ENCODE assay signal across 17 cellular contexts in genomic region chr2:159096896-159097295, GRCh38.
DNase-seq lines count a peak whose midpoint lies in the region; ATAC-seq and TF ChIP-seq lines count a peak whose summit lies in the region.
"Had no signal": no experiment of that assay in that cellular context is flagged by ENCODE, and none has a peak within 500 bp of the region (broad histone marks: within the 10 kb centered on the region; RNA-seq: fewer than 3 reads in every experiment).

No MANE protein-coding gene starts in this region.

- peaks cover 34 to 63% of the 10 kb centered on the region in 2 experiments for H3K79me1 ChIP-seq in IMR-90 (ENCODE audit: low read depth in 1 of 2, low read length in 2 of 2)

- H3K36me3 ChIP-seq in IMR-90 (ENCODE audit: control insufficient read depth, insufficient read depth, low read length), result peaks cover 4% of the 10 kb centered on the region
- H3K36me3 ChIP-seq in spleen, result no peaks in the 10 kb centered on the region

- ATAC-seq in IMR-90 (ENCODE audit: low read depth) (no peak), GM19455 (IDR thresholded peaks at IDR 0.05; ENCODE audit: unreplicated experiment) (no peak)
- ATAC-seq in central memory CD8-positive, alpha-beta T cell (replicated peaks; ENCODE audit: extremely low read depth, poor library complexity, severe bottlenecking), result no peak
- ATAC-seq: mucosa of descending colon, T-helper 17 cell had no signal

- no peaks in the 10 kb centered on the region for H4K20me1 ChIP-seq in IMR-90 (ENCODE audit: insufficient read depth, low read length)

- no peak overlapping the region for H3K23ac ChIP-seq in IMR-90 (ENCODE audit: low read depth, low read length)

- H2AFZ ChIP-seq in IMR-90 (replicated peaks; ENCODE audit: low read length, poor library complexity), result no peak overlapping the region

- peaks cover 10% of the 10 kb centered on the region for H3K9me3 ChIP-seq in IMR-90 (ENCODE audit: control insufficient read depth, insufficient read depth, low read length)
- peaks cover 0 to 22% (median 16%) of the 10 kb centered on the region in 8 donors for H3K9me3 ChIP-seq in spleen

- H3K4me3 Mint-ChIP-seq in central memory CD8-positive, alpha-beta T cell, result no peak overlapping the region
- H3K4me3 Mint-ChIP-seq: activated B cell treated with CpG ODN at 0.5 μM for 24 hours; activated CD4-positive, alpha-beta memory T cell treated with anti-CD3 and anti-CD28 coated beads, Interleukin-2, amount 10 ng/mL, durations not matched to agents 7 days and 5 days; H9 had no signal

- DNase-seq in IMR-90, result no peak
- no peak for DNase-seq in central memory CD8-positive, alpha-beta T cell (ENCODE audit: low spot score in 2 of 2)
- peak; percentile 62 for DNase-seq in foreskin melanocyte
- DNase-seq in spleen, result no peak
- DNase-seq in activated CD4-positive, alpha-beta T cell treated with anti-CD3 and anti-CD28 coated beads for 1 hour, result no peak
- DNase-seq in NCI-H2107 (lab: John Stamatoyannopoulos, UW), result no peak
- DNase-seq: activated B cell treated with CpG ODN at 0.5 μM for 24 hours; activated CD4-positive, alpha-beta memory T cell treated with anti-CD3 and anti-CD28 coated beads, Interleukin-2, amount 10 ng/mL, durations not matched to agents 7 days and 5 days; effector CD8-positive, alpha-beta T cell; H9; mucosa of descending colon; NCI-H1417 treated with DMSO at 0.1 percent for 48 hours; NCI-H2171; NCI-H69; stimulated activated CD4-positive, alpha-beta T cell treated with anti-CD3 and anti-CD28 coated beads, Interleukin-15, amount 100 ng/mL, for 24 hours; T-helper 17 cell had no signal

- H3K4ac ChIP-seq in IMR-90 (ENCODE audit: low read depth, low read length), result peak overlapping the region; percentile 30; the same call in 1 of the 2 replicates

- WGBS in IMR-90 (ENCODE audit: extremely low coverage in 2 of 2, insufficient read length in 1 of 2), 2 experiments, result no CpG with 5 or more reads among the region's 1 CpG
- 89 to 97% (median 93%) methylated on average over 1 of the region's 1 CpG for WGBS in spleen, 5 donors

- no peak overlapping the region for H2AK9ac ChIP-seq in IMR-90 (replicated peaks; ENCODE audit: low read depth, low read length, poor library complexity)

- no peaks in the 10 kb centered on the region for H3K36me3 Mint-ChIP-seq in central memory CD8-positive, alpha-beta T cell (ENCODE audit: insufficient read depth)

- H3K18ac ChIP-seq in IMR-90 (ENCODE audit: low read depth, low read length), result no peak overlapping the region

- dilution Hi-C loops in IMR-90 (cut with HindIII; ENCODE audit: low sequenced_read_pairs, unreplicated experiment), result no loop called here

- no peak overlapping the region for H4K8ac ChIP-seq in IMR-90 (ENCODE audit: low read depth in 2 of 2, low read length in 2 of 2)

- H3K14ac ChIP-seq in IMR-90 (replicated peaks; ENCODE audit: low read depth, low read length), result 0 out of 2 replicates have a peak overlapping the region, but pooled peaks have one; percentile 62

- TF ChIP-seq CTCF in IMR-90 (conservative IDR thresholded peaks at IDR 0.05; ENCODE audit: low read depth, low read length) (no peak), spleen (IDR thresholded peaks at IDR 0.05 in 8 of 11, conservative IDR thresholded peaks at IDR 0.05 in 3 of 11) (no peak)

- H2BK5ac ChIP-seq in IMR-90 (ENCODE audit: low read depth, low read length, poor library complexity, severe bottlenecking), result no peak overlapping the region

- no peak for TF ChIP-seq POLR2A in IMR-90 (IDR thresholded peaks at IDR 0.05; ENCODE audit: low read depth, low read length)
- no peak for TF ChIP-seq POLR2A in spleen (IDR thresholded peaks at IDR 0.05)

- H3K27me3 ChIP-seq in IMR-90 (ENCODE audit: control insufficient read depth, insufficient read depth, low read length), result no peaks in the 10 kb centered on the region
- H3K27me3 ChIP-seq in spleen (replicated peaks in 1 of 7), result no peaks in the 10 kb centered on the region

- no peak for TF ChIP-seq RAD21 in IMR-90 (IDR thresholded peaks at IDR 0.05; ENCODE audit: low read length)

- no peak overlapping the region; the same call in 1 of the 2 replicates for H4K91ac ChIP-seq in IMR-90 (ENCODE audit: insufficient read depth, low read depth, low read length)

- no peak overlapping the region for H2BK15ac ChIP-seq in IMR-90 (ENCODE audit: low read depth, low read length)

- CTCF ChIA-PET in IMR-90 (lab: Yijun Ruan, JAX), result no interaction called here

- H2AK5ac ChIP-seq in IMR-90 (ENCODE audit: low read depth, low read length), result no peak overlapping the region; the same call in 1 of the 2 replicates

- peaks cover 10% of the 10 kb centered on the region for H3K27me3 Mint-ChIP-seq in central memory CD8-positive, alpha-beta T cell
- H3K27me3 Mint-ChIP-seq: activated B cell treated with CpG ODN at 0.5 μM for 24 hours, T-helper 17 cell had no signal

- 0 out of 2 replicates have a peak overlapping the region, but pooled peaks have one; percentile 57 for H2BK120ac ChIP-seq in IMR-90 (ENCODE audit: low read depth, low read length)

- BruUV-seq in IMR-90 (replicated peaks; lab: Mats Ljungman, UMichigan), result no TSS peak

- peaks cover 27% of the 10 kb centered on the region for H3K9me1 ChIP-seq in IMR-90 (ENCODE audit: insufficient read depth, low read length)

- H3K4me1 ChIP-seq in IMR-90 (ENCODE audit: control insufficient read depth, insufficient read depth, low read length) (peaks cover 24% of the 10 kb centered on the region), spleen (peaks cover 21 to 57% (median 38%) of the 10 kb centered on the region in 6 donors)

- H3K9ac ChIP-seq in IMR-90 (ENCODE audit: low read depth, low read length), result no peak overlapping the region

- no peak overlapping the region; the same call in 1 of the 2 replicates for H2BK20ac ChIP-seq in IMR-90 (ENCODE audit: low read depth, low read length)

- H4K5ac ChIP-seq in IMR-90 (ENCODE audit: low read depth, low read length), result no peak overlapping the region

- H3K56ac ChIP-seq in IMR-90 (ENCODE audit: extremely low read depth, insufficient read depth, low read length), result no peak overlapping the region

- no peak overlapping the region for H3K4me2 ChIP-seq in IMR-90 (ENCODE audit: low read depth, low read length)

- in situ Hi-C loops in IMR-90 (cut with MboI; ENCODE audit: low sequenced_read_pairs), result no loop called here

- peaks cover 9% of the 10 kb centered on the region for H3K9me3 Mint-ChIP-seq in central memory CD8-positive, alpha-beta T cell

- H3K27ac ChIP-seq in IMR-90 (ENCODE audit: insufficient read depth, low read length) (no peak overlapping the region), spleen (peak overlapping the region in 6 of 8 donors; percentile 4 to 63 (median 22))

- H3K4me3 ChIP-seq in IMR-90 (ENCODE audit: insufficient read depth, low read depth, low read length) (no peak overlapping the region), spleen (no peak overlapping the region)
- H3K4me3 ChIP-seq: mucosa of descending colon had no signal

- peak overlapping the region; percentile 12 for H3K27ac Mint-ChIP-seq in central memory CD8-positive, alpha-beta T cell (ENCODE audit: low read depth)
- H3K27ac Mint-ChIP-seq: activated B cell treated with CpG ODN at 0.5 μM for 24 hours; activated CD4-positive, alpha-beta memory T cell treated with anti-CD3 and anti-CD28 coated beads, Interleukin-2, amount 10 ng/mL, durations not matched to agents 7 days and 5 days; H9; T-helper 17 cell had no signal

- intact Hi-C loops in IMR-90 (cut with micrococcal nuclease), result no loop called here
- intact Hi-C loops in spleen (cut with DNase I; ENCODE audit: low total_unique reads), result no loop called here

- POLR2A ChIA-PET in IMR-90 (lab: Charles Lee; ENCODE audit: unreplicated experiment), result no interaction called here

- peaks cover 5% of the 10 kb centered on the region for H3K4me1 Mint-ChIP-seq in central memory CD8-positive, alpha-beta T cell

TF ChIP-seq in IMR-90, 13 proteins besides CTCF, POLR2A, EP300 and RAD21:
- TF ChIP-seq USF2 (IDR thresholded peaks at IDR 0.05; ENCODE audit: low read depth, low read length) (no peak), MAZ (IDR thresholded peaks at IDR 0.05; ENCODE audit: borderline replicate concordance, low read depth, low read length) (no peak), RFX5 (IDR thresholded peaks at IDR 0.05; ENCODE audit: low read depth, low read length) (no peak), MAFK (IDR thresholded peaks at IDR 0.05; ENCODE audit: low read depth, low read length) (no peak), CHD1 (IDR thresholded peaks at IDR 0.05; ENCODE audit: low read depth, low read length) (no peak), BHLHE40 (IDR thresholded peaks at IDR 0.05; ENCODE audit: low read depth, low read length) (no peak), RCOR1 (IDR thresholded peaks at IDR 0.05; ENCODE audit: insufficient replicate concordance, low read length) (no peak), ELK1 (IDR thresholded peaks at IDR 0.05; ENCODE audit: borderline replicate concordance, low read depth, low read length) (no peak), NFE2L2 (IDR thresholded peaks at IDR 0.05; ENCODE audit: low read depth, low read length) (no peak), MXI1 (IDR thresholded peaks at IDR 0.05; ENCODE audit: borderline replicate concordance, low read depth, low read length) (no peak), SMC3 (IDR thresholded peaks at IDR 0.05; ENCODE audit: low read depth, low read length) (no peak), FOS (IDR thresholded peaks at IDR 0.05; ENCODE audit: low read depth, low read length) (no peak), CEBPB (IDR thresholded peaks at IDR 0.05; ENCODE audit: low read depth, low read length) (no peak)
